In genomic region chr17:11996722-11997146, GRCh38 we compare ENCODE assay signal across 1 cellular context.
TF ChIP-seq lines count a peak whose summit lies in the region.

No MANE protein-coding gene starts in this region.

TF ChIP-seq in HCT116, 20 proteins besides CTCF, POLR2A, EP300 and RAD21 (continued from another document):
- no peak for TF ChIP-seq REST (IDR thresholded peaks at IDR 0.05; ENCODE audit: low read depth)
- no peak for TF ChIP-seq ATF3 (IDR thresholded peaks at IDR 0.05)
- no peak for TF ChIP-seq EZH2 (IDR thresholded peaks at IDR 0.05)
- no peak for TF ChIP-seq CEBPB (IDR thresholded peaks at IDR 0.05; ENCODE audit: low read depth)
- TF ChIP-seq EGR1 (IDR thresholded peaks at IDR 0.05; ENCODE audit: low read depth), result no peak
- TF ChIP-seq EZH2phosphoT487 (IDR thresholded peaks at IDR 0.05; ENCODE audit: borderline replicate concordance), result no peak
- no peak for TF ChIP-seq CBX3 (IDR thresholded peaks at IDR 0.05; ENCODE audit: low read depth)
